Comparison of ENCODE assay signal across 8 cellular contexts in genomic region chr20:34111712-34112599, GRCh38. TPM values are rescaled to one million over a fixed set of nuclear protein-coding genes. Genes with fewer than 3 reads are reported as not detected.
DNase-seq lines count a peak whose midpoint lies in the region; ATAC-seq and TF ChIP-seq lines count a peak whose summit lies in the region.

TSS of gene EIF2S2 (minus strand) at chr20:34112243. CDS start at chr20:34112110, 133 bp downstream.

- TF ChIP-seq CTCF in spleen (IDR thresholded peaks at IDR 0.05 in 8 of 11, conservative IDR thresholded peaks at IDR 0.05 in 3 of 11) = peak in 4 of 11 experiments; percentile 3 to 41 (median 30)

- no peaks in the 10 kb centered on the region for H3K27me3 ChIP-seq in spleen (replicated peaks in 1 of 7)

- peak; percentile 13 to 93 (median 92) for TF ChIP-seq POLR2A in spleen (IDR thresholded peaks at IDR 0.05)

- WGBS in spleen, 5 donors = 0 to 1% (median 0%) methylated on average over 29 to 81 of the region's 81 CpGs

- ATAC-seq in GM19023 (IDR thresholded peaks at IDR 0.05; ENCODE audit: unreplicated experiment) (peak; percentile 92), HG03280 (IDR thresholded peaks at IDR 0.05; ENCODE audit: unreplicated experiment) (peak; percentile 92)

- no peaks in the 10 kb centered on the region for H3K9me3 ChIP-seq in spleen

- peak within 1 kb of the TSS; percentile 75 to 98 (median 92) for H3K4me3 ChIP-seq in spleen

- peaks cover 26 to 56% (median 45%) of the 10 kb centered on the region in 6 donors for H3K4me1 ChIP-seq in spleen

- peaks cover 0 to 17% (median 6%) of the 10 kb centered on the region in 6 donors for H3K36me3 ChIP-seq in spleen

- DNase-seq in AG08396 (ENCODE audit: low spot score) (peak; percentile 99), NCI-H345 treated with DMSO at 0.1 percent for 48 hours (lab: John Stamatoyannopoulos, UW; ENCODE audit: unreplicated experiment) (peak; percentile 99), inferior parietal cortex (ENCODE audit: extremely low spot score) (peak; percentile 98), spleen (peak; percentile 98)
- DNase-seq in activated CD4-positive, CD25-positive, alpha-beta regulatory T cell (lab: John Stamatoyannopoulos, UW) = peak; percentile 78 to 94 (median 86)
- DNase-seq in central memory CD4-positive, alpha-beta T cell = peak; percentile 96

- H3K27ac ChIP-seq in spleen = peak within 1 kb of the TSS; percentile 87 to 99 (median 98)

- intact Hi-C loops in spleen (cut with DNase I; ENCODE audit: low total_unique reads) = loop anchor here (5.0 kb wide), 1 partner anchor 120 kb away; the partner anchor contains the start of gene RALY

RNA-seq across cellular contexts. Expression of gene EIF2S2, which starts in this region (rescaled TPM):
- total RNA-seq in spleen = 10 to 100 TPM; 34.8 to 45.3 (median 39.9) TPM
- 10 to 100 TPM; 30.0 to 40.9 (median 37.1) TPM for polyA plus RNA-seq in spleen

Comparison
In these comparisons a context has a peak if more than half of its experiments do, and no peak if none do; other contexts are left out.
1. Peak in every context shown above with its lines: DNase-seq, ATAC-seq, H3K4me3 ChIP-seq and H3K27ac ChIP-seq.